9 cellular contexts compared by ENCODE assay signal in the genomic region with DNA sequence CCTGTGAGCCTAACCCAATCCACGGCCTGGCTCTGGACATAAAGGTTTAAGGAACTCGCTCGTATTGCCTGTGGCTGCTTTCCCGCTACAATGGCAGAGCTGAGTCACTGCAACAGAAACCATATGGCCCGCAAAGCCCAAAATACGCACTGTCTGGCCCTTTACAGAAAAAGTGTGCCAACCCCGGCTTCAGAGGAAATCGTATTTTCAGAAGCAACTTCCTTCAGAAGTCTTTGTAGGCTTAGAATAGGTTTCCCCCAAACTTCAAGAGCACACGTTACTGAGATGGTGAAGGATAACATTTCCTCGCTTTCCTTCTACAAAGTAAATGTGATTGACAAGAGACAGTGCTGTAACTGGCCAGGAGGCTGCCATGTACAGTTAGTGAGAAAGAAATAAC. TPM values are rescaled to one million over a fixed set of nuclear protein-coding genes. Genes with fewer than 3 reads are reported as not detected.
A peak's percentile ranks its signal among the peaks of the same experiment; 100 is the strongest.
DNase-seq lines count a peak whose midpoint lies in the region; ATAC-seq and TF ChIP-seq lines count a peak whose summit lies in the region.
"Had no signal": no experiment of that assay in that cellular context is flagged by ENCODE, and none has a peak within 500 bp of the region (broad histone marks: within the 10 kb centered on the region; RNA-seq: fewer than 3 reads in every experiment).

No MANE protein-coding gene starts in this region.

- H3K27ac ChIP-seq in neuronal stem cell (replicated peaks; ENCODE audit: low read length) (no peak overlapping the region), hepatocyte (no peak overlapping the region)

- no peak overlapping the region for H2BK5ac ChIP-seq in neuronal stem cell (ENCODE audit: low read length)

- H3K27ac Mint-ChIP-seq in activated T-cell treated with anti-CD3 and anti-CD28 coated beads, Interleukin-2, amount 50 U/mL, for 72 hours = peak overlapping the region; percentile 94

- H2AFZ ChIP-seq in neuronal stem cell (ENCODE audit: low read length) (peak overlapping the region; percentile 49), hepatocyte (no peak overlapping the region)

- no peaks in the 10 kb centered on the region for H3K9me3 Mint-ChIP-seq in activated T-cell treated with anti-CD3 and anti-CD28 coated beads, Interleukin-2, amount 50 U/mL, for 72 hours

- no peaks in the 10 kb centered on the region for H3K36me3 ChIP-seq in neuronal stem cell (replicated peaks in 1 of 2; ENCODE audit: control insufficient read depth in 2 of 2, insufficient read depth in 2 of 2, low read length in 2 of 2)
- no peaks in the 10 kb centered on the region for H3K36me3 ChIP-seq in hepatocyte (replicated peaks; ENCODE audit: insufficient read depth, low read depth)

- peak; percentile 87 to 94 for ATAC-seq in activated T-cell treated with anti-CD3 and anti-CD28 coated beads, Interleukin-2, amount 50 U/mL, for 72 hours (replicated peaks in 1 of 2)

- peak; percentile 57 for DNase-seq in CD1c-positive myeloid dendritic cell (ENCODE audit: extremely low spot score)
- DNase-seq in NOMO-1 (lab: John Stamatoyannopoulos, UW; ENCODE audit: unreplicated experiment in 2 of 2) = peak; percentile 67 to 76
- DNase-seq in activated T-cell treated with anti-CD3 and anti-CD28 coated beads, Interleukin-2, amount 50 U/mL, for 72 hours = peak; percentile 71 to 73
- no peak for DNase-seq in neuronal stem cell (ENCODE audit: low spot score)
- no peak for DNase-seq in NCI-H146 treated with DMSO at 0.1 percent for 48 hours (lab: John Stamatoyannopoulos, UW; ENCODE audit: unreplicated experiment)
- DNase-seq in hepatocyte (ENCODE audit: low spot score) = no peak
- DNase-seq in SHP77 treated with DMSO at 0.1 percent for 48 hours (lab: John Stamatoyannopoulos, UW) = no peak
- no peak for DNase-seq in ureter (ENCODE audit: low spot score)

- no peak overlapping the region for H2BK12ac ChIP-seq in neuronal stem cell (ENCODE audit: low read length)

- H3K79me1 ChIP-seq in neuronal stem cell (ENCODE audit: low read depth, low read length) = no peaks in the 10 kb centered on the region

- H3K27me3 Mint-ChIP-seq in activated T-cell treated with anti-CD3 and anti-CD28 coated beads, Interleukin-2, amount 50 U/mL, for 72 hours (ENCODE audit: low read depth) = no peaks in the 10 kb centered on the region

- H2BK15ac ChIP-seq in neuronal stem cell (ENCODE audit: low read length) = no peak overlapping the region

- H4K8ac ChIP-seq in neuronal stem cell (ENCODE audit: low read depth, low read length) = no peak overlapping the region

- no peaks in the 10 kb centered on the region for H3K9me2 ChIP-seq in hepatocyte (replicated peaks; ENCODE audit: insufficient read depth)

- H4K20me1 ChIP-seq in hepatocyte (ENCODE audit: insufficient read depth, poor library complexity, severe bottlenecking) = no peaks in the 10 kb centered on the region

- H3K4me1 ChIP-seq in neuronal stem cell (ENCODE audit: control insufficient read depth in 2 of 2, insufficient read depth in 1 of 2, low read depth in 1 of 2, low read length in 2 of 2) (no peaks in the 10 kb centered on the region), hepatocyte (ENCODE audit: insufficient read depth) (no peaks in the 10 kb centered on the region)

- H3K9me3 ChIP-seq in neuronal stem cell (replicated peaks in 1 of 2; ENCODE audit: control insufficient read depth in 2 of 2, insufficient read depth in 1 of 2, low read depth in 1 of 2, low read length in 2 of 2) = no peaks in the 10 kb centered on the region
- H3K9me3 ChIP-seq in hepatocyte (ENCODE audit: low read depth) = no peaks in the 10 kb centered on the region

- no peaks in the 10 kb centered on the region for H3K79me2 ChIP-seq in hepatocyte

- H3K14ac ChIP-seq in neuronal stem cell (ENCODE audit: low read length) = no peak overlapping the region

- H3K4me3 Mint-ChIP-seq in activated T-cell treated with anti-CD3 and anti-CD28 coated beads, Interleukin-2, amount 50 U/mL, for 72 hours = peak overlapping the region; percentile 30 to 84

- H3K36me3 Mint-ChIP-seq in activated T-cell treated with anti-CD3 and anti-CD28 coated beads, Interleukin-2, amount 50 U/mL, for 72 hours (ENCODE audit: insufficient read depth in 2 of 2) = no peaks in the 10 kb centered on the region

- no peak overlapping the region for H3K4me2 ChIP-seq in neuronal stem cell (ENCODE audit: insufficient read depth, low read length, poor library complexity, severe bottlenecking)
- H3K4me2 ChIP-seq in hepatocyte = no peak overlapping the region

- no peaks in the 10 kb centered on the region for H3K27me3 ChIP-seq in neuronal stem cell (ENCODE audit: control insufficient read depth in 3 of 3, insufficient read depth in 3 of 3, low read depth in 1 of 3, low read length in 3 of 3)
- no peaks in the 10 kb centered on the region for H3K27me3 ChIP-seq in hepatocyte

- TF ChIP-seq CTCF in hepatocyte (IDR thresholded peaks at IDR 0.05; ENCODE audit: poor library complexity) = no peak

- no peak overlapping the region for H2AK5ac ChIP-seq in neuronal stem cell (ENCODE audit: low read depth, low read length)

- H3K4me3 ChIP-seq in neuronal stem cell (ENCODE audit: low read length in 2 of 2) (no peak overlapping the region), hepatocyte (no peak overlapping the region)
- H3K4me3 ChIP-seq: lung had no signal

- no peak overlapping the region for H3K23ac ChIP-seq in neuronal stem cell (ENCODE audit: low read depth, low read length, poor library complexity)

- H2BK120ac ChIP-seq in neuronal stem cell (ENCODE audit: low read depth, low read length) = no peak overlapping the region

- no CpG with 5 or more reads among the region's 10 CpGs for WGBS in neuronal stem cell (ENCODE audit: extremely low coverage in 2 of 2, insufficient read length in 2 of 2, insufficient replicate concordance in 1 of 2), 2 donors
- 57% methylated on average over 10 of the region's 10 CpGs for WGBS in hepatocyte (ENCODE audit: low lambda C conversion rate, missing lambda C conversion rate)

- no peak overlapping the region for H3K18ac ChIP-seq in neuronal stem cell (ENCODE audit: low read length)

- no peak overlapping the region for H3K9ac ChIP-seq in neuronal stem cell (ENCODE audit: low read depth, low read length, poor library complexity)

- H3K4me1 Mint-ChIP-seq in activated T-cell treated with anti-CD3 and anti-CD28 coated beads, Interleukin-2, amount 50 U/mL, for 72 hours (ENCODE audit: low read depth) = peaks cover 25% of the 10 kb centered on the region

- H4K91ac ChIP-seq in neuronal stem cell (ENCODE audit: low read depth, low read length, poor library complexity) = no peak overlapping the region

- no peak overlapping the region for H3K4ac ChIP-seq in neuronal stem cell (ENCODE audit: low read length)

RNA-seq across cellular contexts. Expression of gene TESC, which starts 34.8 kb away (rescaled TPM):
- 10 to 100 TPM; 32.4 to 42.0 TPM for total RNA-seq in activated T-cell treated with anti-CD3 and anti-CD28 coated beads, Interleukin-2, amount 50 U/mL, for 72 hours
- polyA plus RNA-seq in neuronal stem cell (2013, experiment 1 of 2) = 13.2 TPM
- polyA plus RNA-seq in neuronal stem cell (2013, experiment 2 of 2) = 12.4 TPM
- 15.9 and 20.8 TPM in 2 replicates for total RNA-seq in hepatocyte
- 15.5 and 31.5 TPM in 2 replicates for polyA plus RNA-seq in hepatocyte
- total RNA-seq in ureter = 19.8 TPM

RNA-seq across cellular contexts. Expression of gene FBXO21, which starts 56.2 kb away (rescaled TPM):
- total RNA-seq in activated T-cell treated with anti-CD3 and anti-CD28 coated beads, Interleukin-2, amount 50 U/mL, for 72 hours = 10 to 100 TPM; 17.2 to 24.7 TPM
- polyA plus RNA-seq in neuronal stem cell (2013, experiment 1 of 2) = 34.7 TPM
- 37.3 TPM for polyA plus RNA-seq in neuronal stem cell (2013, experiment 2 of 2)
- total RNA-seq in hepatocyte (32.6 and 68.0 TPM in 2 replicates), ureter (47.1 TPM)
- 41.9 and 46.3 TPM in 2 replicates for polyA plus RNA-seq in hepatocyte

Comparison
In these comparisons a context has a peak if more than half of its experiments do, and no peak if none do; other contexts are left out.
1. DNase-seq: peak in CD1c-positive myeloid dendritic cell (single experiment), NOMO-1 (2 of 2) and activated T-cell treated with anti-CD3 and anti-CD28 coated beads, Interleukin-2, amount 50 U/mL, for 72 hours (2 of 2); none in neuronal stem cell (single experiment), NCI-H146 treated with DMSO at 0.1 percent for 48 hours (single experiment), hepatocyte (single experiment), SHP77 treated with DMSO at 0.1 percent for 48 hours (single experiment) and ureter (single experiment).